In genomic region chr2:96869824-96870630, GRCh38 we compare ENCODE assay signal across 1 cellular context.
TF ChIP-seq lines count a peak whose summit lies in the region.

Gene SEMA4C (minus strand): TSS chr2:96870080. CDS start chr2:96867886, 2,194 bp downstream.

TF ChIP-seq in K562, 482 proteins besides CTCF, POLR2A, EP300 and RAD21 (continued from another document and continues in another):
- TF ChIP-seq GMEB1 (CRISPR knock-in tag; IDR thresholded peaks at IDR 0.05) (peak; percentile 65), MAFK (IDR thresholded peaks at IDR 0.05; ENCODE audit: low read length) (no peak), ETV5 (CRISPR knock-in tag; IDR thresholded peaks at IDR 0.05; ENCODE audit: low read depth) (0 out of 2 replicates have a peak, but pooled peaks have one; percentile 15), HDAC2 (IDR thresholded peaks at IDR 0.05) (no peak), FOXJ2 (tag; IDR thresholded peaks at IDR 0.05) (no peak), ZC3H4 (CRISPR knock-in tag; IDR thresholded peaks at IDR 0.05; ENCODE audit: borderline replicate concordance) (no peak), SMARCC2 (IDR thresholded peaks at IDR 0.05; ENCODE audit: low read depth) (no peak; the same call in 1 of the 2 replicates), CTCFL (IDR thresholded peaks at IDR 0.05; ENCODE audit: borderline replicate concordance, insufficient read depth, low read depth, low read length, poor library complexity, severe bottlenecking) (no peak), ZNF311 (CRISPR knock-in tag; IDR thresholded peaks at IDR 0.05) (no peak), ZNF12 (CRISPR knock-in tag; IDR thresholded peaks at IDR 0.05) (0 out of 2 replicates have a peak, but pooled peaks have one; percentile 41), FIP1L1 (IDR thresholded peaks at IDR 0.05; ENCODE audit: low read depth, low read length, poor library complexity, severe bottlenecking) (peak; percentile 63), HDAC8 (tag; IDR thresholded peaks at IDR 0.05) (no peak), SIX5 (IDR thresholded peaks at IDR 0.05; ENCODE audit: borderline replicate concordance in 1 of 2, insufficient read depth in 1 of 2, low read depth in 1 of 2, low read length in 2 of 2) (no peak), VEZF1 (CRISPR knock-in tag; IDR thresholded peaks at IDR 0.05) (peak; percentile 94), GATAD2B (IDR thresholded peaks at IDR 0.05; ENCODE audit: borderline replicate concordance) (0 out of 2 replicates have a peak, but pooled peaks have one; percentile 68), MNT (conservative IDR thresholded peaks at IDR 0.05) (peak in 1 of 2 experiments; percentile 55; a peak in 2 of 4 replicates), ZNF511 (CRISPR knock-in tag; IDR thresholded peaks at IDR 0.05) (no peak), DACH1 (IDR thresholded peaks at IDR 0.05; ENCODE audit: partially characterized antibody) (no peak), NFYB (IDR thresholded peaks at IDR 0.05; ENCODE audit: extremely low read depth, insufficient read length) (no peak), ATF6 (CRISPR knock-in tag; IDR thresholded peaks at IDR 0.05) (0 out of 2 replicates have a peak, but pooled peaks have one; percentile 60), LARP7 (IDR thresholded peaks at IDR 0.05) (no peak), THAP12 (CRISPR knock-in tag; IDR thresholded peaks at IDR 0.05) (peak; percentile 41; the same call in 1 of the 2 replicates), ZNF518B (CRISPR knock-in tag; IDR thresholded peaks at IDR 0.05) (no peak), CBX1 (IDR thresholded peaks at IDR 0.05; ENCODE audit: low read depth) (no peak), DDX20 (tag; IDR thresholded peaks at IDR 0.05; ENCODE audit: low read depth) (no peak), ZFP1 (CRISPR knock-in tag; IDR thresholded peaks at IDR 0.05) (no peak), SRSF3 (IDR thresholded peaks at IDR 0.05; ENCODE audit: insufficient read depth, low read length) (no peak), TARDBP (IDR thresholded peaks at IDR 0.05) (no peak), HDGF (IDR thresholded peaks at IDR 0.05) (no peak), CXXC5 (CRISPR knock-in tag; IDR thresholded peaks at IDR 0.05) (peak; percentile 59), RNF2 (IDR thresholded peaks at IDR 0.05) (no peak), MTF1 (CRISPR knock-in tag; IDR thresholded peaks at IDR 0.05; ENCODE audit: borderline replicate concordance) (no peak), PCBP1 (IDR thresholded peaks at IDR 0.05; ENCODE audit: low read depth, low read length, poor library complexity, severe bottlenecking) (peak; percentile 48), CREB3 (tag; conservative IDR thresholded peaks at IDR 0.05; ENCODE audit: low read depth) (no peak), THRA (IDR thresholded peaks at IDR 0.05) (no peak), NFATC3 (IDR thresholded peaks at IDR 0.05) (no peak), MBD2 (IDR thresholded peaks at IDR 0.05; ENCODE audit: borderline replicate concordance, low read depth) (no peak), SRSF9 (IDR thresholded peaks at IDR 0.05; ENCODE audit: borderline replicate concordance, low read depth, low read length) (no peak), RBM14 (IDR thresholded peaks at IDR 0.05; ENCODE audit: borderline replicate concordance, insufficient read depth, low read depth, low read length) (no peak), EGR1 (conservative IDR thresholded peaks at IDR 0.05) (peak; percentile 82), ASH1L (IDR thresholded peaks at IDR 0.05; ENCODE audit: borderline replicate concordance, low read depth, partially characterized antibody) (no peak), CSDE1 (IDR thresholded peaks at IDR 0.05) (no peak), KAT7 (CRISPR knock-in tag; IDR thresholded peaks at IDR 0.05; ENCODE audit: borderline replicate concordance) (no peak), MLX (CRISPR knock-in tag; conservative IDR thresholded peaks at IDR 0.05) (no peak), KDM5B (IDR thresholded peaks at IDR 0.05; ENCODE audit: insufficient replicate concordance, low read depth, low read length) (peak; percentile 52), SIN3B (IDR thresholded peaks at IDR 0.05; ENCODE audit: low read depth) (no peak), PHTF2 (CRISPR knock-in tag; IDR thresholded peaks at IDR 0.05) (no peak), NEUROD1 (IDR thresholded peaks at IDR 0.05; ENCODE audit: borderline replicate concordance, low read depth, low read length, partially characterized antibody) (no peak), RFX7 (CRISPR knock-in tag; IDR thresholded peaks at IDR 0.05) (no peak)
